15 cellular contexts compared by ENCODE assay signal in genomic region chr2:228590681-228591080, GRCh38.
DNase-seq lines count a peak whose midpoint lies in the region; ATAC-seq lines count a peak whose summit lies in the region.
"Had no signal": no experiment of that assay in that cellular context is flagged by ENCODE, and none has a peak within 500 bp of the region (broad histone marks: within the 10 kb centered on the region; RNA-seq: fewer than 3 reads in every experiment).

No MANE protein-coding gene starts in this region.

- H3K9me3 Mint-ChIP-seq in activated T-helper 17 cell treated with anti-CD3 and anti-CD28 coated beads, Interleukin-2, amount 50 U/mL, for 72 hours: peaks cover 11% of the 10 kb centered on the region

- no peaks in the 10 kb centered on the region for H3K4me1 ChIP-seq in effector memory CD4-positive, alpha-beta T cell (ENCODE audit: control insufficient read depth, insufficient read depth, low read length, poor library complexity, severe bottlenecking)

- H3K4me1 Mint-ChIP-seq in activated T-helper 17 cell treated with anti-CD3 and anti-CD28 coated beads, Interleukin-2, amount 50 U/mL, for 72 hours: no peaks in the 10 kb centered on the region
- H3K4me1 Mint-ChIP-seq: CD4-positive, alpha-beta memory T cell; natural killer cell had no signal

- H3K27ac Mint-ChIP-seq in activated T-helper 17 cell treated with anti-CD3 and anti-CD28 coated beads, Interleukin-2, amount 50 U/mL, for 72 hours: no peak overlapping the region
- H3K27ac Mint-ChIP-seq: CD4-positive, alpha-beta memory T cell; natural killer cell had no signal

- no peaks in the 10 kb centered on the region for H3K27me3 Mint-ChIP-seq in activated T-helper 17 cell treated with anti-CD3 and anti-CD28 coated beads, Interleukin-2, amount 50 U/mL, for 72 hours
- H3K27me3 Mint-ChIP-seq: CD4-positive, alpha-beta memory T cell had no signal

- ATAC-seq in GM18858 (IDR thresholded peaks at IDR 0.05; ENCODE audit: unreplicated experiment) (peak; percentile 100), GM21423 (IDR thresholded peaks at IDR 0.05; ENCODE audit: unreplicated experiment) (peak; percentile 93), HG02973 (IDR thresholded peaks at IDR 0.05; ENCODE audit: unreplicated experiment) (peak; percentile 94), HG03575 (IDR thresholded peaks at IDR 0.05; ENCODE audit: extremely low read depth, insufficient number of reproducible peaks, low FRiP score, unreplicated experiment) (peak; percentile 98)
- ATAC-seq in activated T-helper 17 cell treated with anti-CD3 and anti-CD28 coated beads, Interleukin-2, amount 50 U/mL, for 72 hours (replicated peaks): no peak
- ATAC-seq: natural killer cell had no signal

- no peaks in the 10 kb centered on the region for H3K36me3 ChIP-seq in effector memory CD4-positive, alpha-beta T cell (ENCODE audit: control insufficient read depth, insufficient read depth, low read length)

- H3K36me3 Mint-ChIP-seq in activated T-helper 17 cell treated with anti-CD3 and anti-CD28 coated beads, Interleukin-2, amount 50 U/mL, for 72 hours (ENCODE audit: low read depth): no peaks in the 10 kb centered on the region
- H3K36me3 Mint-ChIP-seq: CD4-positive, alpha-beta memory T cell had no signal

- H3K27ac ChIP-seq in effector memory CD4-positive, alpha-beta T cell (ENCODE audit: insufficient read depth, low read length, poor library complexity, severe bottlenecking): no peak overlapping the region

- no peak overlapping the region for H3K4me3 ChIP-seq in effector memory CD4-positive, alpha-beta T cell (ENCODE audit: insufficient read depth, low read depth, low read length, poor library complexity, severe bottlenecking)

- no peaks in the 10 kb centered on the region for H3K9me3 ChIP-seq in effector memory CD4-positive, alpha-beta T cell (ENCODE audit: control insufficient read depth, low read length)

- no peak for DNase-seq in effector memory CD4-positive, alpha-beta T cell
- DNase-seq in NCI-H1105 (lab: John Stamatoyannopoulos, UW): no peak
- no peak for DNase-seq in cerebellar nuclear complex (lab: John Stamatoyannopoulos, UW)
- DNase-seq: activated CD4-positive, alpha-beta T cell treated with anti-CD3 and anti-CD28 coated beads, Interleukin-2, amount 50 U/mL, for 1 hour; activated naive CD4-positive, alpha-beta T cell treated with Interleukin-2 at 50 U/mL for 16 hours; CD4-positive, alpha-beta memory T cell; kidney; natural killer cell; NCI-H1048; NK-92 treated with Interleukin-12 subunit alpha and Interleukin-12 subunit beta, amount 100 ng/mL, for 24 hours had no signal

- H3K4me3 Mint-ChIP-seq in activated T-helper 17 cell treated with anti-CD3 and anti-CD28 coated beads, Interleukin-2, amount 50 U/mL, for 72 hours: no peak overlapping the region
- H3K4me3 Mint-ChIP-seq: CD4-positive, alpha-beta memory T cell; natural killer cell had no signal

- H3K27me3 ChIP-seq in effector memory CD4-positive, alpha-beta T cell (replicated peaks; ENCODE audit: control insufficient read depth, insufficient read depth, low read length, poor library complexity, severe bottlenecking): no peaks in the 10 kb centered on the region
